23 cellular contexts compared by ENCODE assay signal in the genomic region with DNA sequence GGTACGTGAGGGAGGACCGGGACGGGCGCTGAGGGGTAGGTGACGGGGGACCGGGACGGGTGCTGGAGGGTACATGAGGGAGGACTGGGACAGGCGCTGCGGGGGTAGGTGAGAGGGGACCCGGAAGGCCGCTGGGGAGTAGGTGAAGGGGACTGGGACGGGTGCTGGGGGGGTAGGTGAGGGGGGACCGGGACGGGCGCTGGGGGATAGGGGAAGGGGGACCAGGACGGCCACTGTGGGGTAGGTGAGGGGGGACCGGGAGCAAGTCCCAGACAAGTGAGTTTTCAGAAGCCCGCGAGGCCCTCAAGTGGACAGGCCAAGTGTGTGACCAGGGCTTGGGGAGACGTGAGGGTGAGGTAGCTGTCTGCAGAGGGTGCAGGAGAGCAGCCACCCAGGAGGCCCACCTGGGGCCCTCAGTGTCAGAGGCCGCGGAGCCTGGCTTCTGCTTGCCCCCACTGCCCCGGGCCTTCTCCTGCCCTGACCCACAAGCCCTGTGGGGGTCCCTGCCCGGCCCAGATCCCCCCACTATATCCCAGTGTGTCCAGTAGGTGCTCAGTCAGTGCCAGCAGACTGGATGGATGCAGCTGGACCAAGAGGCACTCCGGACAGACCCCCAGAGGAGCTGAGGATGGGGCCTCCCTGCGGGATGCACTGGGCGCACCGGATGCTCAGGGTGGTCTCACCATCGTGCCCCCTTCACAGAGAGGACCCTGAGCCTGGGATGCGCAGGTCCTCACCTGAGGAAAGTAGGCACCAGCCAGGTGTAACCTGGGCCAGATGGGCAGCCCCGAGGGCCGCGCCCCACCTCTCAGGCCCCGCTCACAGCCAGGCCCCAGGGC. TPM values are rescaled to one million over a fixed set of nuclear protein-coding genes. Genes with fewer than 3 reads are reported as not detected.
DNase-seq lines count a peak whose midpoint lies in the region; ATAC-seq and TF ChIP-seq lines count a peak whose summit lies in the region.
"Had no signal": no experiment of that assay in that cellular context is flagged by ENCODE, and none has a peak within 500 bp of the region (broad histone marks: within the 10 kb centered on the region; RNA-seq: fewer than 3 reads in every experiment).

No MANE protein-coding gene starts in this region.

- ATAC-seq in heart right ventricle: no peak
- ATAC-seq in right lobe of liver: no peak
- no peak for ATAC-seq in GM21723 (IDR thresholded peaks at IDR 0.05; ENCODE audit: unreplicated experiment)
- ATAC-seq in HG03460 (IDR thresholded peaks at IDR 0.05; ENCODE audit: unreplicated experiment): no peak

- H3K27me3 Mint-ChIP-seq in mesothelial cell of epicardium (ENCODE audit: low read depth): peaks cover 23% of the 10 kb centered on the region

- H3K27me3 ChIP-seq in heart right ventricle: peaks cover 0 to 28% (median 9%) of the 10 kb centered on the region in 7 donors
- no peaks in the 10 kb centered on the region for H3K27me3 ChIP-seq in WERI-Rb-1 (ENCODE audit: insufficient read depth, low read depth, severe bottlenecking)
- no peaks in the 10 kb centered on the region for H3K27me3 ChIP-seq in right lobe of liver

- no peaks in the 10 kb centered on the region for H3K36me3 Mint-ChIP-seq in mesothelial cell of epicardium
- H3K36me3 Mint-ChIP-seq: CD14-positive monocyte, naive B cell had no signal

- peaks cover 0 to 4% (median 0%) of the 10 kb centered on the region in 9 donors for H3K4me1 ChIP-seq in heart right ventricle
- H3K4me1 ChIP-seq in right lobe of liver: no peaks in the 10 kb centered on the region

- no peak overlapping the region for H3K4me3 ChIP-seq in heart right ventricle
- no peak overlapping the region for H3K4me3 ChIP-seq in WERI-Rb-1 (ENCODE audit: low read depth, low read length)
- H3K4me3 ChIP-seq in right lobe of liver: no peak overlapping the region
- H3K4me3 ChIP-seq: PC-9 had no signal

- 86 to 89% methylated on average over 32 to 34 of the region's 34 CpGs for WGBS in heart right ventricle, 2 donors
- WGBS in right lobe of liver (ENCODE audit: insufficient coverage, low coverage, low lambda C conversion rate, missing lambda C conversion rate): 81% methylated on average over 16 of the region's 34 CpGs

- intact Hi-C loops in cardiac septum (cut with DNase I): no loop called here
- intact Hi-C loops in heart right ventricle (cut with DNase I): no loop called here
- intact Hi-C loops in right lobe of liver (cut with DNase I): no loop called here

- TF ChIP-seq POLR2A in right lobe of liver (IDR thresholded peaks at IDR 0.05): no peak

- no peak overlapping the region for H3K27ac ChIP-seq in heart right ventricle
- H3K27ac ChIP-seq in WERI-Rb-1: no peak overlapping the region
- no peak overlapping the region for H3K27ac ChIP-seq in right lobe of liver
- H3K27ac ChIP-seq: PC-9 had no signal

- TF ChIP-seq CTCF in heart right ventricle (IDR thresholded peaks at IDR 0.05) (no peak), WERI-Rb-1 (IDR thresholded peaks at IDR 0.05; ENCODE audit: low read depth, low read length) (peak; percentile 61), right lobe of liver (IDR thresholded peaks at IDR 0.05) (no peak), mesothelial cell of epicardium (IDR thresholded peaks at IDR 0.05; ENCODE audit: unreplicated experiment) (no peak)

- H3K4me1 Mint-ChIP-seq in mesothelial cell of epicardium: peaks cover 15% of the 10 kb centered on the region

- H3K4me3 Mint-ChIP-seq in mesothelial cell of epicardium: no peak overlapping the region
- H3K4me3 Mint-ChIP-seq: CD14-positive monocyte, HFFc6, naive B cell had no signal

- DNase-seq in cardiac septum (ENCODE audit: low spot score) (peak; percentile 69), heart right ventricle (no peak), WERI-Rb-1 (peak; percentile 51), right lobe of liver (peak in 2 of 3 donors; percentile 14 to 44), ureter (ENCODE audit: low spot score) (peak; percentile 40), mesothelial cell of epicardium (ENCODE audit: low spot score in 2 of 2, unreplicated experiment in 2 of 2) (no peak)
- DNase-seq: activated naive CD4-positive, alpha-beta T cell treated with anti-CD3 and anti-CD28 coated beads, Interleukin-2, amount 50 U/mL, for 16 hours; DMS 273 treated with DMSO at 0.1 percent for 48 hours; HFFc6; naive B cell; NCI-H82; PC-9; stimulated activated CD4-positive, alpha-beta T cell treated with anti-CD3 and anti-CD28 coated beads, Interleukin-4, amount 100 ng/mL, for 1 hour; substantia nigra; T-helper 9 cell had no signal

- H3K9me3 ChIP-seq in heart right ventricle: no peaks in the 10 kb centered on the region
- no peaks in the 10 kb centered on the region for H3K9me3 ChIP-seq in WERI-Rb-1 (ENCODE audit: severe bottlenecking)
- H3K9me3 ChIP-seq in right lobe of liver: no peaks in the 10 kb centered on the region

- H3K27ac Mint-ChIP-seq in mesothelial cell of epicardium: no peak overlapping the region
- H3K27ac Mint-ChIP-seq: HFFc6, naive B cell had no signal

- H3K9me3 Mint-ChIP-seq in mesothelial cell of epicardium: peaks cover 6% of the 10 kb centered on the region
- H3K9me3 Mint-ChIP-seq: HFFc6 had no signal

- no peaks in the 10 kb centered on the region for H3K36me3 ChIP-seq in heart right ventricle
- H3K36me3 ChIP-seq in WERI-Rb-1: no peaks in the 10 kb centered on the region
- no peaks in the 10 kb centered on the region for H3K36me3 ChIP-seq in right lobe of liver

RNA-seq across cellular contexts. Expression of a gene that starts 44.2 kb away (rescaled TPM):
- total RNA-seq in cardiac septum (not detected), heart right ventricle (not detected), right lobe of liver (under 1 TPM in 2 of 6 experiments, not detected in 4; 0.51 to 0.64 TPM), ureter (4.3 TPM), mesothelial cell of epicardium (0.77 to 1.4 TPM (median 1.1 TPM) in 3 replicates)
- under 1 TPM; 0.14 to 0.15 TPM for polyA plus RNA-seq in heart right ventricle
- total RNA-seq: astrocyte, HFFc6, SK-MEL-5, skeletal muscle tissue had no signal
- polyA plus RNA-seq: AG04450, CD14-positive monocyte had no signal

RNA-seq across cellular contexts. Expression of a gene that starts 54.6 kb away (rescaled TPM):
- total RNA-seq in cardiac septum (not detected), heart right ventricle (1 to 10 TPM in 1 of 10 donors, under 1 TPM in 5, not detected in 4; 0.15 to 2.7 (median 0.29) TPM), right lobe of liver (under 1 TPM; 0.42 to 0.81 (median 0.64) TPM), ureter (7.9 TPM), mesothelial cell of epicardium (0.36 to 0.58 TPM (median 0.49 TPM) in 3 replicates)
- polyA plus RNA-seq in heart right ventricle: under 1 TPM; 0.16 to 0.22 TPM
- total RNA-seq: astrocyte, HFFc6, PC-9, SK-MEL-5, skeletal muscle tissue had no signal
- polyA plus RNA-seq: AG04450 had no signal

RNA-seq across cellular contexts. Expression of a gene that starts 54.8 kb away (rescaled TPM):
- not detected for total RNA-seq in cardiac septum
- total RNA-seq in heart right ventricle: 1 to 10 TPM in 1 of 10 donors, under 1 TPM in 1, not detected in 8; 0.76 to 1.0 TPM
- polyA plus RNA-seq in heart right ventricle: 1 to 10 TPM in 1 of 2 donors, not detected in 1; 3.3 TPM
- not detected for total RNA-seq in right lobe of liver
- not detected for total RNA-seq in ureter
- total RNA-seq in mesothelial cell of epicardium: not detected in 3 replicates
- total RNA-seq: astrocyte, cerebellum, HFFc6, PC-9, SK-MEL-5, skeletal muscle tissue had no signal
- polyA plus RNA-seq: AG04450, CD14-positive monocyte had no signal

Comparison
In these comparisons a context has a peak if more than half of its experiments do, and no peak if none do; other contexts are left out.
1. DNase-seq: peak in cardiac septum (single experiment), WERI-Rb-1 (single experiment), right lobe of liver (2 of 3) and ureter (single experiment); none in heart right ventricle (0 of 2) and mesothelial cell of epicardium (0 of 2).